ENCODE assay signal across 8 cellular contexts in the genomic region with DNA sequence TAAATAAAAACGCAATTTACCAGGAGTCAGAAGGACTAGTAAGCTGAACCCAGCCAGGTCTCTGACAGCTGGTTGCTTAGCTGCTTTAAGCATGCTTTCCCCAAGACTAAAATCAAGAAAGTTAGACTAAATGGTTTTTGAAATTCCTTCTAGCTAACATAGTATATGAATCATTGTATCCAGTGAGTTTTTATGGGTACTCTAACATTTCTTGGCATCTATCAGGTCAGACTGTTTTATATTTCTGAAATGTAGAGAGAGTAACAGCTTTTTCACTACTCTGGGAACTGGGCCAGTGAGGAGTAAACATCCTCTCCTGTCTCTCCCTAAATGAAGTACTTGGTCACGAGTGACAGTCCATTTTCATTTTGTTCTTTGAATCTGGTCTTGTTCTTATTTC. TPM values are rescaled to one million over a fixed set of nuclear protein-coding genes. Genes with fewer than 3 reads are reported as not detected.
DNase-seq lines count a peak whose midpoint lies in the region; ATAC-seq, FAIRE-seq and TF ChIP-seq lines count a peak whose summit lies in the region.

No MANE protein-coding gene starts in this region.

- BruUV-seq in endothelial cell of umbilical vein (replicated peaks; lab: Mats Ljungman, UMichigan), result no TSS peak

- intact Hi-C loops in endothelial cell of umbilical vein (cut with micrococcal nuclease), result no loop called here

- DNase-seq in DMS 273 (lab: John Stamatoyannopoulos, UW; ENCODE audit: unreplicated experiment) (peak; percentile 80), NCI-H446 (lab: John Stamatoyannopoulos, UW) (peak; percentile 77 to 87), endothelial cell of umbilical vein (ENCODE audit: low read depth, low spot score) (peak; percentile 85), islet precursor cell (no peak), cortex of kidney (lab: John Stamatoyannopoulos, UW) (no peak), HK-2 (ENCODE audit: unreplicated experiment) (no peak)

- no peak overlapping the region for H3K9ac ChIP-seq in endothelial cell of umbilical vein (replicated peaks; ENCODE audit: extremely low read depth, insufficient read depth, low read length)

- H3K36me3 ChIP-seq in endothelial cell of umbilical vein (ENCODE audit: control insufficient read depth in 2 of 2, extremely low read depth in 1 of 2, insufficient read depth in 2 of 2, low read length in 2 of 2) (peaks cover 0 to 2% of the 10 kb centered on the region in 2 experiments), neutrophil (peaks cover 4% of the 10 kb centered on the region)

- no peak overlapping the region for H2AFZ ChIP-seq in endothelial cell of umbilical vein (ENCODE audit: low read depth, low read length)

- POLR2A ChIA-PET in endothelial cell of umbilical vein (lab: Charles Lee), result no interaction called here

- H3K4me2 ChIP-seq in endothelial cell of umbilical vein (ENCODE audit: insufficient read depth, low read length), result peak overlapping the region; percentile 42

- no peaks in the 10 kb centered on the region for H3K27me3 ChIP-seq in endothelial cell of umbilical vein (ENCODE audit: control insufficient read depth in 2 of 2, insufficient read depth in 2 of 2, low read length in 2 of 2)
- H3K27me3 ChIP-seq in neutrophil, result no peaks in the 10 kb centered on the region

- H3K4me1 ChIP-seq in endothelial cell of umbilical vein (ENCODE audit: control insufficient read depth, extremely low read depth, insufficient read depth, low read length), result peaks cover 7% of the 10 kb centered on the region
- H3K4me1 ChIP-seq in neutrophil (ENCODE audit: control insufficient read depth in 1 of 2, insufficient read depth in 1 of 2, low read depth in 1 of 2, low read length in 1 of 2), result peaks cover 30 to 37% of the 10 kb centered on the region in 2 experiments

- dilution Hi-C loops in endothelial cell of umbilical vein (cut with MboI; ENCODE audit: extremely low pct_ligation_motif_present, low sequenced_read_pairs), result no loop called here

- no peak overlapping the region for H3K27ac ChIP-seq in endothelial cell of umbilical vein (ENCODE audit: insufficient read depth, low read depth, low read length)
- peak overlapping the region; percentile 80 for H3K27ac ChIP-seq in neutrophil

- TF ChIP-seq CTCF in endothelial cell of umbilical vein (IDR thresholded peaks at IDR 0.05; ENCODE audit: extremely low read depth in 1 of 2, insufficient read depth in 1 of 2, low read depth in 1 of 2, low read length in 2 of 2) (no peak), neutrophil (IDR thresholded peaks at IDR 0.05) (no peak)

- H3K9me3 ChIP-seq in endothelial cell of umbilical vein (replicated peaks; ENCODE audit: control insufficient read depth, insufficient read depth, low read length) (no peaks in the 10 kb centered on the region), neutrophil (no peaks in the 10 kb centered on the region)

- peaks cover 77% of the 10 kb centered on the region for H3K79me2 ChIP-seq in endothelial cell of umbilical vein (ENCODE audit: control insufficient read depth, insufficient read depth, low read length)

- H3K4me3 ChIP-seq in endothelial cell of umbilical vein (replicated peaks in 1 of 3; ENCODE audit: insufficient read depth in 1 of 3, low read depth in 1 of 3, low read length in 3 of 3) (no peak overlapping the region), neutrophil (ENCODE audit: low read depth in 1 of 2, low read length in 1 of 2) (no peak overlapping the region)

- no peaks in the 10 kb centered on the region for H3K9me1 ChIP-seq in endothelial cell of umbilical vein (replicated peaks; ENCODE audit: control insufficient read depth, extremely low read depth, insufficient read depth, low read length)

- H4K20me1 ChIP-seq in endothelial cell of umbilical vein (replicated peaks; ENCODE audit: control insufficient read depth, extremely low read depth, insufficient read depth, low read length), result no peaks in the 10 kb centered on the region

- peak; percentile 24 for FAIRE-seq in endothelial cell of umbilical vein (lab: Jason Lieb, UNC)

- no peak for ATAC-seq in GM21515 (IDR thresholded peaks at IDR 0.05; ENCODE audit: unreplicated experiment)

- CTCF ChIA-PET in endothelial cell of umbilical vein (lab: Charles Lee), result interaction anchor here (0.8 to 1.2 kb wide), 3 partner anchors 19 to 76 kb away, joined by 3 to 14 read pairs (median 3); no protein-coding TSS in a partner anchor

- TF ChIP-seq POLR2A in endothelial cell of umbilical vein (IDR thresholded peaks at IDR 0.05; ENCODE audit: low read depth, low read length), result no peak

TF ChIP-seq in endothelial cell of umbilical vein, 7 proteins besides CTCF, POLR2A, EP300 and RAD21:
- no peak for TF ChIP-seq MYC (IDR thresholded peaks at IDR 0.05; ENCODE audit: low read depth, low read length)
- no peak for TF ChIP-seq JUN (IDR thresholded peaks at IDR 0.05; ENCODE audit: borderline replicate concordance, insufficient read depth, insufficient read length, low read depth)
- TF ChIP-seq FOS (IDR thresholded peaks at IDR 0.05; ENCODE audit: borderline replicate concordance, insufficient read depth, low read length), result no peak
- no peak for TF ChIP-seq POLR2AphosphoS5 (IDR thresholded peaks at IDR 0.05; ENCODE audit: insufficient read depth, low read depth, low read length)
- no peak for TF ChIP-seq EZH2 (IDR thresholded peaks at IDR 0.05; ENCODE audit: borderline replicate concordance, low read depth, low read length, severe bottlenecking)
- TF ChIP-seq, protein P1, sequence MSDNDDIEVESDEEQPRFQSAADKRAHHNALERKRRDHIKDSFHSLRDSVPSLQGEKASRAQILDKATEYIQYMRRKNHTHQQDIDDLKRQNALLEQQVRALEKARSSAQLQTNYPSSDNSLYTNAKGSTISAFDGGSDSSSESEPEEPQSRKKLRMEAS (IDR thresholded peaks at IDR 0.05; ENCODE audit: insufficient read depth, insufficient read length), result no peak
- no peak for TF ChIP-seq GATA2 (IDR thresholded peaks at IDR 0.05; ENCODE audit: insufficient read depth, insufficient read length, low read depth, low read length)

RNA-seq across cellular contexts. Expression of a gene that starts 47.4 kb away (rescaled TPM):
- total RNA-seq in endothelial cell of umbilical vein, result 47.3 and 49.1 TPM in 2 replicates
- polyA plus RNA-seq in endothelial cell of umbilical vein, result 8.5 and 11.5 TPM in 2 replicates
- 8.9 and 9.0 TPM in 2 replicates for polyA plus RNA-seq in endothelial cell of umbilical vein (2011; cell fraction: cytosol; rRNA removed)
- polyA plus RNA-seq in endothelial cell of umbilical vein (2011; cell fraction: nucleus; rRNA removed), result 54.0 and 81.2 TPM in 2 replicates
- 24.9 and 31.8 TPM in 2 replicates for polyA plus RNA-seq in endothelial cell of umbilical vein (2012)
- polyA minus RNA-seq in endothelial cell of umbilical vein, result 19.7 and 27.8 TPM in 2 replicates
- 43.3 TPM for polyA minus RNA-seq in endothelial cell of umbilical vein (2011; cell fraction: cytosol; rRNA and poly(A)+ RNA removed)
- polyA minus RNA-seq in endothelial cell of umbilical vein (2011; cell fraction: nucleus; rRNA and poly(A)+ RNA removed), result 57.7 and 71.3 TPM in 2 replicates

Comparison
In these comparisons a context has a peak if more than half of its experiments do, and no peak if none do; other contexts are left out.
1. DNase-seq: peak in DMS 273 (single experiment), NCI-H446 (2 of 2) and endothelial cell of umbilical vein (single experiment); none in islet precursor cell (single experiment), cortex of kidney (single experiment) and HK-2 (single experiment).